ENCODE assay signal across 10 cellular contexts in genomic region chr5:116231288-116231687, GRCh38.
"Had no signal": no experiment of that assay in that cellular context is flagged by ENCODE, and none has a peak within 500 bp of the region (broad histone marks: within the 10 kb centered on the region; RNA-seq: fewer than 3 reads in every experiment).

No MANE protein-coding gene starts in this region.

- DNase-seq: GM23248, GOT3, H7, HFFc6, IMR-90, KG1 had no signal

- H3K36me3 ChIP-seq: HAP-1 had no signal

- H3K4me3 ChIP-seq: GM23248, HAP-1, K562 had no signal

- H3K27ac ChIP-seq: GM23248, HL-60 had no signal

- FAIRE-seq: K562 had no signal

- H3K9me3 ChIP-seq: HAP-1 had no signal

- H3K4me1 ChIP-seq: HAP-1 had no signal

- H3K9ac ChIP-seq: GM23248 had no signal

- ATAC-seq: HCT116, K562 had no signal

- H2AFZ ChIP-seq: GM23248 had no signal
